34 cellular contexts compared by ENCODE assay signal in the genomic region with DNA sequence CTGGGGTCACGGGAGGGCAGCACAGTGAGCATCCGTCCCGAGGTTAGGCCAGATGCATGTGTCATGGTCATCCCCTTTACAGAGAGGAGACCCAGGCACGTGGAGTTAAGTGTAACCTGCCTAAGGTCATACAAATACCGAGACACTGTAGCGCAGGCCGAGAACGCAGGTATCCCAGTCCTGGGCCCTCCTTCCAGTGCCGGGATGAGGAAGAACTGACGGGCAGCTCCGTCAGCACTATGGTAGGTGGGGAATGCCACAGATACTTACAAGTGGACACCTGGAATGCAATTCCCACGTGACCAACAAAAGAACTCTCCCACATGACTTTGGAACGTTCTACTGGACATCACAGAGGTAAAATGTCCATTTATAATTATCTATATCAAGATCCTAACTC.
"Had no signal": no experiment of that assay in that cellular context is flagged by ENCODE, and none has a peak within 500 bp of the region (broad histone marks: within the 10 kb centered on the region; RNA-seq: fewer than 3 reads in every experiment).

No MANE protein-coding gene starts in this region.

- H3K4me3 ChIP-seq: ascending aorta, cardiac muscle cell had no signal

- H3K4me1 ChIP-seq: ascending aorta had no signal

- DNase-seq: activated B cell treated with CpG ODN at 0.5 μM for 24 hours; activated CD4-positive, alpha-beta memory T cell treated with anti-CD3 and anti-CD28 coated beads, Interleukin-2, amount 10 ng/mL, durations not matched to agents 7 days and 5 days; activated CD4-positive, alpha-beta T cell treated with anti-CD3 and anti-CD28 coated beads for 4 hours; activated CD4-positive, alpha-beta T cell treated with anti-CD3 and anti-CD28 coated beads, Interleukin-2, amount 10 ng/mL, durations not matched to agents 7 days and 5 days; activated CD4-positive, alpha-beta T cell treated with anti-CD3 and anti-CD28 coated beads, Interleukin-2, amount 50 U/mL, for 48 hours; activated CD4-positive, CD25-positive, alpha-beta regulatory T cell treated with anti-CD3 and anti-CD28 coated beads, Interleukin-2, amount 50 U/mL, for 72 hours; activated CD8-positive, alpha-beta memory T cell treated with anti-CD3 and anti-CD28 coated beads for 24 hours; activated CD8-positive, alpha-beta memory T cell treated with anti-CD3 and anti-CD28 coated beads, Interleukin-2, amount 10 ng/mL, durations not matched to agents 7 days and 5 days; activated CD8-positive, alpha-beta memory T cell treated with anti-CD3 and anti-CD28 coated beads, Interleukin-2, amount 50 U/mL, for 48 hours; activated effector memory CD4-positive, alpha-beta T cell treated with Interleukin-2 at 50 U/mL for 16 hours; activated gamma-delta T cell; activated naive CD4-positive, alpha-beta T cell treated with anti-CD3 and anti-CD28 coated beads, Interleukin-2, amount 10 ng/mL, durations not matched to agents 7 days and 5 days; activated naive CD4-positive, alpha-beta T cell treated with Interleukin-2 at 50 U/mL for 16 hours; activated naive CD8-positive, alpha-beta T cell treated with anti-CD3 and anti-CD28 coated beads, Interleukin-2, amount 10 ng/mL, durations not matched to agents 7 days and 5 days; activated naive CD8-positive, alpha-beta T cell treated with anti-CD3 and anti-CD28 coated beads, Interleukin-2, amount 50 U/mL, for 24 hours; activated T-cell treated with anti-CD3 and anti-CD28 coated beads, Interleukin-2, amount 50 U/mL, for 24 hours; activated T-cell treated with anti-CD3 and anti-CD28 coated beads, Interleukin-2, amount 50 U/mL, for 48 hours; amygdala; anterior cingulate cortex; SW 1271; T-helper 1 cell; T-helper 2 cell; T-helper 9 cell had no signal

- ATAC-seq: activated CD8-positive, alpha-beta memory T cell treated with anti-CD3 and anti-CD28 coated beads, Interleukin-2, amount 10 ng/mL, durations not matched to agents 7 days and 5 days had no signal

- H3K27me3 Mint-ChIP-seq: activated B cell treated with CpG ODN at 0.5 μM for 24 hours; activated CD4-positive, alpha-beta memory T cell treated with anti-CD3 and anti-CD28 coated beads, Interleukin-2, amount 10 ng/mL, durations not matched to agents 7 days and 5 days; activated CD8-positive, alpha-beta memory T cell treated with anti-CD3 and anti-CD28 coated beads, Interleukin-2, amount 10 ng/mL, durations not matched to agents 7 days and 5 days; activated naive CD4-positive, alpha-beta T cell treated with anti-CD3 and anti-CD28 coated beads, Interleukin-2, amount 50 U/mL, for 24 hours; activated naive CD8-positive, alpha-beta T cell; activated naive CD8-positive, alpha-beta T cell treated with anti-CD3 and anti-CD28 coated beads, Interleukin-2, amount 10 ng/mL, durations not matched to agents 7 days and 5 days; activated naive CD8-positive, alpha-beta T cell treated with anti-CD3 and anti-CD28 coated beads, Interleukin-2, amount 50 U/mL, for 24 hours; activated T-cell treated with anti-CD3 and anti-CD28 coated beads, Interleukin-2, amount 50 U/mL, for 24 hours; central memory CD8-positive, alpha-beta T cell had no signal

- H3K4me3 Mint-ChIP-seq: activated B cell treated with CpG ODN at 0.5 μM for 24 hours; activated CD4-positive, alpha-beta memory T cell treated with anti-CD3 and anti-CD28 coated beads, Interleukin-2, amount 10 ng/mL, durations not matched to agents 7 days and 5 days; activated CD4-positive, alpha-beta T cell treated with anti-CD3 and anti-CD28 coated beads, Interleukin-2, amount 10 ng/mL, durations not matched to agents 7 days and 5 days; activated CD8-positive, alpha-beta memory T cell treated with anti-CD3 and anti-CD28 coated beads, Interleukin-2, amount 10 ng/mL, durations not matched to agents 7 days and 5 days; activated CD8-positive, alpha-beta T cell treated with anti-CD3 and anti-CD28 coated beads, Interleukin-2, amount 10 ng/mL, durations not matched to agents 7 days and 5 days; activated naive CD4-positive, alpha-beta T cell treated with anti-CD3 and anti-CD28 coated beads, Interleukin-2, amount 10 ng/mL, durations not matched to agents 7 days and 5 days; activated naive CD8-positive, alpha-beta T cell; activated naive CD8-positive, alpha-beta T cell treated with anti-CD3 and anti-CD28 coated beads, Interleukin-2, amount 10 ng/mL, durations not matched to agents 7 days and 5 days; activated naive CD8-positive, alpha-beta T cell treated with anti-CD3 and anti-CD28 coated beads, Interleukin-2, amount 50 U/mL, for 24 hours; activated T-cell treated with anti-CD3 and anti-CD28 coated beads, Interleukin-2, amount 50 U/mL, for 24 hours; brain; central memory CD8-positive, alpha-beta T cell; T-helper 1 cell treated with Interleukin-12 subunit alpha and Interleukin-12 subunit beta and Interleukin-4 antibody, amounts not matched to agents 30 μg/mL and 1 μg/mL, for 36 hours; T-helper 2 cell treated with Interferon-gamma antibody and Interleukin-4, amounts not matched to agents 5 μg/mL and 100 μg/mL, for 36 hours had no signal

- H3K27ac Mint-ChIP-seq: activated B cell treated with CpG ODN at 0.5 μM for 24 hours; activated CD4-positive, alpha-beta memory T cell treated with anti-CD3 and anti-CD28 coated beads, Interleukin-2, amount 10 ng/mL, durations not matched to agents 7 days and 5 days; activated CD4-positive, alpha-beta T cell treated with anti-CD3 and anti-CD28 coated beads, Interleukin-2, amount 10 ng/mL, durations not matched to agents 7 days and 5 days; activated CD8-positive, alpha-beta memory T cell treated with anti-CD3 and anti-CD28 coated beads, Interleukin-2, amount 10 ng/mL, durations not matched to agents 7 days and 5 days; activated naive CD4-positive, alpha-beta T cell treated with anti-CD3 and anti-CD28 coated beads, Interleukin-2, amount 50 U/mL, for 24 hours; activated naive CD8-positive, alpha-beta T cell; activated naive CD8-positive, alpha-beta T cell treated with anti-CD3 and anti-CD28 coated beads, Interleukin-2, amount 10 ng/mL, durations not matched to agents 7 days and 5 days; activated naive CD8-positive, alpha-beta T cell treated with anti-CD3 and anti-CD28 coated beads, Interleukin-2, amount 50 U/mL, for 24 hours; activated T-cell treated with anti-CD3 and anti-CD28 coated beads, Interleukin-2, amount 50 U/mL, for 24 hours; activated T-helper 2 cell treated with anti-CD3 and anti-CD28 coated beads, Interferon-gamma antibody, Interleukin-2, Interleukin-4, amounts not matched to agents 10 μg/mL and 5 μg/mL and 100 μg/mL, durations not matched to agents 14 hours and 24 hours and 36 hours; brain; T-helper 1 cell treated with Interleukin-12 subunit alpha and Interleukin-12 subunit beta and Interleukin-4 antibody, amounts not matched to agents 30 μg/mL and 1 μg/mL, for 36 hours; T-helper 2 cell treated with Interferon-gamma antibody and Interleukin-4, amounts not matched to agents 5 μg/mL and 100 μg/mL, for 36 hours had no signal

- H3K36me3 ChIP-seq: ascending aorta, cardiac muscle cell had no signal

- H3K27ac ChIP-seq: ascending aorta, cardiac muscle cell, VCaP had no signal

- H3K36me3 Mint-ChIP-seq: brain had no signal

- H3K27me3 ChIP-seq: ascending aorta, cardiac muscle cell had no signal

- H3K9me3 Mint-ChIP-seq: activated naive CD4-positive, alpha-beta T cell treated with anti-CD3 and anti-CD28 coated beads, Interleukin-2, amount 50 U/mL, for 24 hours had no signal
